In genomic region chr6:79423216-79423615, GRCh38 we compare ENCODE assay signal across 30 cellular contexts.
"Had no signal": no experiment of that assay in that cellular context is flagged by ENCODE, and none has a peak within 500 bp of the region (broad histone marks: within the 10 kb centered on the region; RNA-seq: fewer than 3 reads in every experiment).

No MANE protein-coding gene starts in this region.

- H3K36me3 Mint-ChIP-seq: naive B cell; stimulated activated memory B cell treated with anti-CD40 and anti-IgM and Interleukin-4, amounts not matched to agents 10 μg/mL and 1 μg/mL and 100 μg/mL, for 72 hours had no signal

- H3K27me3 ChIP-seq: foreskin keratinocyte, right atrium auricular region, suprapubic skin, tibial nerve had no signal

- H3K4me1 Mint-ChIP-seq: activated CD4-positive, alpha-beta memory T cell treated with anti-CD3 and anti-CD28 coated beads, Interleukin-2, amount 10 ng/mL, durations not matched to agents 7 days and 5 days; activated CD4-positive, alpha-beta T cell treated with anti-CD3 and anti-CD28 coated beads, Interleukin-2, amount 10 ng/mL, durations not matched to agents 7 days and 5 days; activated naive CD8-positive, alpha-beta T cell treated with anti-CD3 and anti-CD28 coated beads, Interleukin-2, amount 50 U/mL, for 24 hours; activated T-helper 17 cell treated with anti-CD3 and anti-CD28 coated beads, Interleukin-2, amount 50 U/mL, for 72 hours; naive B cell; stimulated activated memory B cell treated with anti-CD40 and anti-IgM and Interleukin-4, amounts not matched to agents 10 μg/mL and 1 μg/mL and 100 μg/mL, for 72 hours; stimulated activated naive CD8-positive, alpha-beta T cell treated with anti-CD3 and anti-CD28 coated beads, Interleukin-15, amount 100 ng/mL, for 72 hours had no signal

- H3K4me3 Mint-ChIP-seq: activated CD4-positive, alpha-beta memory T cell treated with anti-CD3 and anti-CD28 coated beads, Interleukin-2, amount 10 ng/mL, durations not matched to agents 7 days and 5 days; activated CD4-positive, alpha-beta T cell treated with anti-CD3 and anti-CD28 coated beads, Interleukin-2, amount 10 ng/mL, durations not matched to agents 7 days and 5 days; activated naive CD8-positive, alpha-beta T cell treated with anti-CD3 and anti-CD28 coated beads, Interleukin-2, amount 50 U/mL, for 24 hours; activated T-cell treated with anti-CD3 and anti-CD28 coated beads, Interleukin-2, amount 50 U/mL, for 24 hours; activated T-helper 17 cell treated with anti-CD3 and anti-CD28 coated beads, Interleukin-2, amount 50 U/mL, for 72 hours; naive B cell; stimulated activated memory B cell treated with anti-CD40 and anti-IgM and Interleukin-4, amounts not matched to agents 10 μg/mL and 1 μg/mL and 100 μg/mL, for 72 hours; stimulated activated naive CD8-positive, alpha-beta T cell treated with anti-CD3 and anti-CD28 coated beads, Interleukin-15, amount 100 ng/mL, for 72 hours; T-helper 1 cell treated with Interleukin-12 subunit alpha and Interleukin-12 subunit beta and Interleukin-4 antibody, amounts not matched to agents 30 μg/mL and 1 μg/mL, for 36 hours had no signal

- H3K27ac Mint-ChIP-seq: activated CD4-positive, alpha-beta memory T cell treated with anti-CD3 and anti-CD28 coated beads, Interleukin-2, amount 10 ng/mL, durations not matched to agents 7 days and 5 days; activated CD4-positive, alpha-beta T cell treated with anti-CD3 and anti-CD28 coated beads, Interleukin-2, amount 10 ng/mL, durations not matched to agents 7 days and 5 days; activated naive CD8-positive, alpha-beta T cell treated with anti-CD3 and anti-CD28 coated beads, Interleukin-2, amount 50 U/mL, for 24 hours; activated T-cell treated with anti-CD3 and anti-CD28 coated beads, Interleukin-2, amount 50 U/mL, for 24 hours; activated T-helper 17 cell treated with anti-CD3 and anti-CD28 coated beads, Interleukin-2, amount 50 U/mL, for 72 hours; naive B cell; stimulated activated memory B cell treated with anti-CD40 and anti-IgM and Interleukin-4, amounts not matched to agents 10 μg/mL and 1 μg/mL and 100 μg/mL, for 72 hours; stimulated activated naive CD8-positive, alpha-beta T cell treated with anti-CD3 and anti-CD28 coated beads, Interleukin-15, amount 100 ng/mL, for 72 hours; T-helper 1 cell treated with Interleukin-12 subunit alpha and Interleukin-12 subunit beta and Interleukin-4 antibody, amounts not matched to agents 30 μg/mL and 1 μg/mL, for 36 hours had no signal

- H3K36me3 ChIP-seq: right atrium auricular region, suprapubic skin, tibial nerve had no signal

- H3K4me3 ChIP-seq: right atrium auricular region, smooth muscle cell, suprapubic skin, tibial nerve had no signal

- H3K4me1 ChIP-seq: parathyroid adenoma had no signal

- H3K9me3 ChIP-seq: right atrium auricular region, suprapubic skin, tibial nerve had no signal

- H3K27ac ChIP-seq: foreskin keratinocyte, parathyroid adenoma, right atrium auricular region, suprapubic skin, tibial nerve had no signal

- H3K27me3 Mint-ChIP-seq: naive B cell; stimulated activated memory B cell treated with anti-CD40 and anti-IgM and Interleukin-4, amounts not matched to agents 10 μg/mL and 1 μg/mL and 100 μg/mL, for 72 hours had no signal

- DNase-seq: activated CD4-positive, alpha-beta memory T cell treated with anti-CD3 and anti-CD28 coated beads, Interleukin-2, amount 10 ng/mL, durations not matched to agents 7 days and 5 days; activated CD4-positive, alpha-beta T cell treated with anti-CD3 and anti-CD28 coated beads for 1 hour; activated CD4-positive, alpha-beta T cell treated with anti-CD3 and anti-CD28 coated beads, Interleukin-2, amount 10 ng/mL, durations not matched to agents 7 days and 5 days; activated CD8-positive, alpha-beta memory T cell treated with anti-CD3 and anti-CD28 coated beads, Interleukin-2, amount 50 U/mL, for 48 hours; activated gamma-delta T cell treated with Interleukin-2 at 50 U/mL for 16 hours; activated naive CD4-positive, alpha-beta T cell treated with anti-CD3 and anti-CD28 coated beads, Interleukin-2, amount 50 U/mL, for 16 hours; activated naive CD8-positive, alpha-beta T cell treated with anti-CD3 and anti-CD28 coated beads, Interleukin-2, amount 50 U/mL, for 24 hours; activated T-cell treated with anti-CD3 and anti-CD28 coated beads, Interleukin-2, amount 50 U/mL, for 24 hours; amygdala; cortex of kidney; foreskin keratinocyte; glutamatergic neuron; islet precursor cell; left cardiac atrium; left ventricle myocardium superior; naive B cell; stimulated activated CD4-positive, alpha-beta T cell treated with anti-CD3 and anti-CD28 coated beads, Interleukin-1b, Interleukin-23, amount 100 ng/mL, for 48 hours; stimulated activated CD4-positive, alpha-beta T cell treated with anti-CD3 and anti-CD28 coated beads, Interleukin-4, amount 100 ng/mL, for 4 hours; stimulated activated CD8-positive, alpha-beta memory T cell treated with anti-CD3 and anti-CD28 coated beads, Interleukin-4, amount 100 ng/mL, for 48 hours; stimulated activated naive CD8-positive, alpha-beta T cell treated with anti-CD3 and anti-CD28 coated beads, Interleukin-15, amount 100 ng/mL, for 72 hours; SW 1271; T-helper 9 cell had no signal

- H3K9me3 Mint-ChIP-seq: activated CD4-positive, alpha-beta memory T cell treated with anti-CD3 and anti-CD28 coated beads, Interleukin-2, amount 10 ng/mL, durations not matched to agents 7 days and 5 days; activated CD4-positive, alpha-beta T cell treated with anti-CD3 and anti-CD28 coated beads, Interleukin-2, amount 10 ng/mL, durations not matched to agents 7 days and 5 days; activated naive CD8-positive, alpha-beta T cell treated with anti-CD3 and anti-CD28 coated beads, Interleukin-2, amount 50 U/mL, for 24 hours; activated T-cell treated with anti-CD3 and anti-CD28 coated beads, Interleukin-2, amount 50 U/mL, for 24 hours; activated T-helper 17 cell treated with anti-CD3 and anti-CD28 coated beads, Interleukin-2, amount 50 U/mL, for 72 hours; naive B cell; stimulated activated memory B cell treated with anti-CD40 and anti-IgM and Interleukin-4, amounts not matched to agents 10 μg/mL and 1 μg/mL and 100 μg/mL, for 72 hours; stimulated activated naive CD8-positive, alpha-beta T cell treated with anti-CD3 and anti-CD28 coated beads, Interleukin-15, amount 100 ng/mL, for 72 hours; T-helper 1 cell treated with Interleukin-12 subunit alpha and Interleukin-12 subunit beta and Interleukin-4 antibody, amounts not matched to agents 30 μg/mL and 1 μg/mL, for 36 hours had no signal

- H3K9ac ChIP-seq: parathyroid adenoma had no signal
